ENCODE assay signal across 8 cellular contexts in the genomic region with DNA sequence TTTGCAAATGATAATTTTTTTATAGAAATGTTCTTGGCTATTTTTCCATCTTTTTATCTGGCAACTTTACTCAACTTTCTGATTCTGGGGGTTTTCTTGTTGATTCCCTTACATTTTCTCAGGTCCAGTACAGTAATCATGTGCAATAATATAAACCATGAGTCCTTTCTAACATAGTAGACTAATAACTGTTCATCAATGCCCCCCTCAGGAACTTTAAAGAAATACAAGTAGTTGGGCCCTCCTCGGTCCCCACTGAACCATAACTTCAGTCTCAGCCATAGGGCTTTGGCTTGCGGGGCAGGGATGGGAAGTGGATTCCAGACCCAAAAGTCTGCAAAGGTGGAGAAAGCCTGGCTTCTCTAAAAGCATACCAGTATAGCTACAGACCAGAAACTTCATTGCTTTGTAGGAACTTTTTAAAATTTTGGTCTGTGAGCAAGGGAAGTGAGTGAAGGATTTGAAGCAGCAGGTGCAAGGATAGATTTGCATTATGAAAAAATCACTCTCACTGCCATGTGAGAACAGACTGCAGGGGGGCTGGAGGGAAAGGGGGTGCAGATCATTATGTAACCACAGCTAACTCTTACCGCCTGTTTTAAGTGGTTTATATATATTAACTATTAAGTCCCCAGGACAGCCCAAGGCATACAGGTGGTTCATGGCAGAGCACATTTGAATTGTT. TPM values are rescaled to one million over a fixed set of nuclear protein-coding genes. Genes with fewer than 3 reads are reported as not detected.
DNase-seq lines count a peak whose midpoint lies in the region; ATAC-seq and TF ChIP-seq lines count a peak whose summit lies in the region.

No MANE protein-coding gene starts in this region.

- no peaks in the 10 kb centered on the region for H3K36me3 ChIP-seq in body of pancreas (replicated peaks in 1 of 2; ENCODE audit: insufficient read depth in 1 of 2, low read depth in 2 of 2)

- POLR2A ChIA-PET in HEK293T (lab: Yijun Ruan, JAX): no interaction called here
- POLR2A ChIA-PET in RWPE1 (lab: Yijun Ruan, JAX; ENCODE audit: low non-redundant PET): no interaction called here

- 38 to 41% methylated on average over 3 of the region's 3 CpGs for WGBS in body of pancreas, 2 donors

- no peak overlapping the region for H3K4me3 ChIP-seq in body of pancreas

- H3K27ac ChIP-seq in RWPE1: no peak overlapping the region
- no peak overlapping the region for H3K27ac ChIP-seq in body of pancreas

- no peaks in the 10 kb centered on the region for H3K9me3 ChIP-seq in body of pancreas

- DNase-seq in EH (ENCODE audit: low read depth): peak; percentile 57
- peak; percentile 62 for DNase-seq in HEK293T (ENCODE audit: extremely low spot score)
- peak; percentile 45 for DNase-seq in RWPE1 (ENCODE audit: low spot score)
- DNase-seq in glomerular visceral epithelial cell (ENCODE audit: extremely low spot score): peak; percentile 40
- no peak for DNase-seq in NCI-H1048 (lab: John Stamatoyannopoulos, UW)
- DNase-seq in body of pancreas: no peak
- no peak for DNase-seq in anterior cingulate cortex (lab: John Stamatoyannopoulos, UW)

- H3K4me1 ChIP-seq in body of pancreas: peaks cover 10% of the 10 kb centered on the region

- no peak for TF ChIP-seq POLR2A in body of pancreas (IDR thresholded peaks at IDR 0.05)

- TF ChIP-seq CTCF in RWPE1 (conservative IDR thresholded peaks at IDR 0.05; ENCODE audit: low read depth) (no peak), body of pancreas (IDR thresholded peaks at IDR 0.05) (peak in 3 of 7 experiments; percentile 11 to 24 (median 11))

- CTCF ChIA-PET in HEK293T (lab: Yijun Ruan, JAX) (interaction anchor here (1.2 kb wide), 1 partner anchor 60 kb away, joined by 4 read pairs; no protein-coding TSS in a partner anchor), RWPE1 (lab: Yijun Ruan, JAX) (interaction anchor here (0.8 kb wide), 2 partner anchors 18 to 37 kb away, joined by 3 read pairs; no protein-coding TSS in a partner anchor)

- ATAC-seq in HG03196 (IDR thresholded peaks at IDR 0.05; ENCODE audit: unreplicated experiment): no peak
- no peak for ATAC-seq in body of pancreas

- intact Hi-C loops in body of pancreas (cut with DNase I): no loop called here

- H3K27me3 ChIP-seq in body of pancreas: no peaks in the 10 kb centered on the region

TF ChIP-seq in HEK293T, 16 proteins besides CTCF, POLR2A, EP300 and RAD21:
- TF ChIP-seq CTBP1 (IDR thresholded peaks at IDR 0.05; ENCODE audit: borderline replicate concordance) (no peak), SP1 (IDR thresholded peaks at IDR 0.05) (no peak), ARNT (IDR thresholded peaks at IDR 0.05) (no peak), FOXK2 (IDR thresholded peaks at IDR 0.05) (no peak), SUZ12 (IDR thresholded peaks at IDR 0.05) (no peak), FOXM1 (IDR thresholded peaks at IDR 0.05; ENCODE audit: borderline replicate concordance) (no peak), ELF4 (IDR thresholded peaks at IDR 0.05) (no peak), HDGF (IDR thresholded peaks at IDR 0.05; ENCODE audit: borderline replicate concordance) (no peak), LEF1 (IDR thresholded peaks at IDR 0.05; ENCODE audit: borderline replicate concordance) (no peak), ZNF384 (IDR thresholded peaks at IDR 0.05) (no peak), FOXA1 (IDR thresholded peaks at IDR 0.05) (no peak), TARDBP (IDR thresholded peaks at IDR 0.05) (no peak), BHLHE40 (IDR thresholded peaks at IDR 0.05; ENCODE audit: borderline replicate concordance) (no peak), L3MBTL2 (conservative IDR thresholded peaks at IDR 0.05) (no peak), NFRKB (IDR thresholded peaks at IDR 0.05) (no peak)
- TF ChIP-seq, protein P1, sequence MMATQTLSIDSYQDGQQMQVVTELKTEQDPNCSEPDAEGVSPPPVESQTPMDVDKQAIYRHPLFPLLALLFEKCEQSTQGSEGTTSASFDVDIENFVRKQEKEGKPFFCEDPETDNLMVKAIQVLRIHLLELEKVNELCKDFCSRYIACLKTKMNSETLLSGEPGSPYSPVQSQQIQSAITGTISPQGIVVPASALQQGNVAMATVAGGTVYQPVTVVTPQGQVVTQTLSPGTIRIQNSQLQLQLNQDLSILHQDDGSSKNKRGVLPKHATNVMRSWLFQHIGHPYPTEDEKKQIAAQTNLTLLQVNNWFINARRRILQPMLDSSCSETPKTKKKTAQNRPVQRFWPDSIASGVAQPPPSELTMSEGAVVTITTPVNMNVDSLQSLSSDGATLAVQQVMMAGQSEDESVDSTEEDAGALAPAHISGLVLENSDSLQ (IDR thresholded peaks at IDR 0.05): no peak

RNA-seq across cellular contexts. Expression of a gene that starts 10.5 kb away (rescaled TPM):
- total RNA-seq in body of pancreas: 1 to 10 TPM; 2.9 to 8.6 TPM

Comparison
In these comparisons a context has a peak if more than half of its experiments do, and no peak if none do; other contexts are left out.
1. DNase-seq: peak in EH (single experiment), HEK293T (single experiment), RWPE1 (single experiment) and glomerular visceral epithelial cell (single experiment); none in NCI-H1048 (single experiment), body of pancreas (0 of 4) and anterior cingulate cortex (0 of 58).